ENCODE assay signal across 8 cellular contexts in the genomic region with DNA sequence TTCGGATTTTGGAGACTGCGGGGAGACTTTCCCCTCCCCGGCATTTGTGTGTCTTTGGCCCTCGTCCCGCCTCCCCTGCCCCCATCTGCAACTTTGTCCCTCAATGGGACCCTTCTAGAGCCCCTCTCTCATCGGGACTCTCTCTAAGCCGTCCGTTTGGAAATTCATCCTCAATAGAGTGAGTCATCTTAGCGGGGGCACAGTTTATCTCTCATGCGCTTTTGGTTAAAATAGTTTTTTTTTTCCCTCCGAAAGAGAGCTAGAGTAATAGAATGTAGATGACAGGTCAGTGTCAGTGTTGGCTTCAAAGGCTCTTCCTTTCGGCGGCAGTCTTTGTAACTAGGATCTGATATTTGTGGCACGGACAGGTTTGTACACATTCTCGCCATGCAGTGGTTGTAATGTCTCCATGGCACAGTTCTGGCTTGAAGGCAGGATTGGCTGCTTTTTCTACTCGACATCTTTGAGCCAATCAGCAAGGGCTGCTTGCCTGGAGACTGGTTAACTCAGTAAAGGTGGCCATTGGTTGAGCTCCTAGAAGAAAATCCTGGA. TPM values are rescaled to one million over a fixed set of nuclear protein-coding genes. Genes with fewer than 3 reads are reported as not detected.
DNase-seq lines count a peak whose midpoint lies in the region; ATAC-seq and TF ChIP-seq lines count a peak whose summit lies in the region.

No MANE protein-coding gene starts in this region.

- H2BK120ac ChIP-seq in trophoblast cell (ENCODE audit: insufficient read depth, low read length, poor library complexity) = peak overlapping the region; percentile 99

- H4K12ac ChIP-seq in trophoblast cell (ENCODE audit: low read depth, low read length) = peak overlapping the region; percentile 96

- intact Hi-C loops in cardiac septum (cut with DNase I) = loop anchor here (1.0 to 5.0 kb wide), 6 partner anchors 81 to 600 kb away; partner anchors contain the start of genes LIAS, PDS5A, RPL9 and SMIM14

- no peak overlapping the region for H3K23ac ChIP-seq in trophoblast cell (ENCODE audit: low read length)

- no peaks in the 10 kb centered on the region for H3K9me3 ChIP-seq in SU-DHL-6 (ENCODE audit: insufficient read depth, low read length)
- H3K9me3 ChIP-seq in trophoblast cell (ENCODE audit: insufficient read depth, low read depth, low read length) = no peaks in the 10 kb centered on the region

- peak overlapping the region; percentile 99 for H3K18ac ChIP-seq in trophoblast cell (ENCODE audit: low read length)

- peak; percentile 66 for ATAC-seq in HG02642 (IDR thresholded peaks at IDR 0.05; ENCODE audit: poor library complexity, unreplicated experiment)

- H3K27me3 ChIP-seq in SU-DHL-6 (ENCODE audit: low read length) (no peaks in the 10 kb centered on the region), trophoblast cell (ENCODE audit: insufficient read depth, low read length) (no peaks in the 10 kb centered on the region)

- no peaks in the 10 kb centered on the region for H3K9me2 ChIP-seq in SU-DHL-6 (replicated peaks; ENCODE audit: insufficient read depth, low read length)

- H3K4me2 ChIP-seq in SU-DHL-6 (ENCODE audit: low read depth, low read length, poor library complexity, severe bottlenecking) = peak overlapping the region; percentile 96
- H3K4me2 ChIP-seq in trophoblast cell (ENCODE audit: low read length) = peak overlapping the region; percentile 88

- H3K9ac ChIP-seq in SU-DHL-6 (ENCODE audit: low read length) (peak overlapping the region; percentile 81), trophoblast cell (ENCODE audit: low read length) (peak overlapping the region; percentile 96)

- H3K36me3 ChIP-seq in SU-DHL-6 (ENCODE audit: low read length) (no peaks in the 10 kb centered on the region), trophoblast cell (ENCODE audit: control insufficient read depth in 1 of 2, insufficient read depth in 2 of 2, low read length in 2 of 2) (peaks cover 4 to 9% of the 10 kb centered on the region in 2 experiments)

- H4K8ac ChIP-seq in trophoblast cell (ENCODE audit: low read depth, low read length) = peak overlapping the region; percentile 99

- H3K27ac ChIP-seq in SU-DHL-6 (ENCODE audit: low read depth, low read length) = peak overlapping the region; percentile 63
- H3K27ac ChIP-seq in adipose tissue (ENCODE audit: low read depth, low read length) = peak overlapping the region; percentile 99
- H3K27ac ChIP-seq in trophoblast cell (ENCODE audit: low read depth, low read length) = peak overlapping the region; percentile 99

- H2AK5ac ChIP-seq in trophoblast cell (ENCODE audit: low read length) = no peak overlapping the region

- H3K79me2 ChIP-seq in SU-DHL-6 (ENCODE audit: insufficient read depth, low read length) (0 out of 2 replicates have a peak, but pooled peaks cover 4% of the 10 kb centered on the region), trophoblast cell (ENCODE audit: control insufficient read depth, insufficient read depth, low read length, poor library complexity) (peaks cover 16% of the 10 kb centered on the region)

- H3F3A ChIP-seq in SU-DHL-6 (ENCODE audit: insufficient read depth) = peaks cover 16% of the 10 kb centered on the region

- peak overlapping the region; percentile 95 for H2BK5ac ChIP-seq in trophoblast cell (ENCODE audit: low read depth, low read length, poor library complexity)

- H2AFZ ChIP-seq in SU-DHL-6 (ENCODE audit: low read depth, low read length, severe bottlenecking) (peak overlapping the region; percentile 98), trophoblast cell (ENCODE audit: insufficient read depth, low read length, poor library complexity) (peak overlapping the region; percentile 95)

- peaks cover 21% of the 10 kb centered on the region for H3K79me1 ChIP-seq in trophoblast cell (ENCODE audit: low read length)

- H3K4me1 ChIP-seq in trophoblast cell (ENCODE audit: control insufficient read depth in 1 of 2, insufficient read depth in 2 of 2, low read length in 2 of 2) = peaks cover 0 to 4% of the 10 kb centered on the region in 2 experiments

- H4K91ac ChIP-seq in trophoblast cell (ENCODE audit: low read depth, low read length) = peak overlapping the region; percentile 100

- no peaks in the 10 kb centered on the region for H4K20me1 ChIP-seq in SU-DHL-6 (ENCODE audit: low read depth, low read length)

- no peak overlapping the region for H2BK12ac ChIP-seq in trophoblast cell (ENCODE audit: low read length)

- DNase-seq in NCI-H1105 (lab: John Stamatoyannopoulos, UW) (peak; percentile 80), cardiac septum (ENCODE audit: low spot score) (peak; percentile 79), trophoblast cell (peak; percentile 96 to 98), ureter (ENCODE audit: low spot score) (peak; percentile 84)

- H3K4ac ChIP-seq in trophoblast cell (ENCODE audit: low read depth, low read length) = peak overlapping the region; percentile 95

- TF ChIP-seq CTCF in GM12875 (IDR thresholded peaks at IDR 0.05; ENCODE audit: borderline replicate concordance, insufficient read depth, low read depth, low read length) = no peak
- no peak for TF ChIP-seq CTCF in SU-DHL-6 (IDR thresholded peaks at IDR 0.05; ENCODE audit: insufficient read depth, low read length, poor library complexity, severe bottlenecking)

- peak overlapping the region; percentile 100 for H3K14ac ChIP-seq in trophoblast cell (ENCODE audit: low read length)

- 0 to 1% (median 1%) methylated on average over 16 of the region's 16 CpGs for WGBS in adipose tissue, 3 donors
- no CpG with 5 or more reads among the region's 16 CpGs for WGBS in trophoblast cell (ENCODE audit: extremely low coverage, insufficient coverage, insufficient read length)

- peak overlapping the region; percentile 91 for H3K4me3 ChIP-seq in GM12875 (ENCODE audit: low read depth, low read length)
- H3K4me3 ChIP-seq in SU-DHL-6 (ENCODE audit: insufficient read depth, low read length, poor library complexity, severe bottlenecking) = peak overlapping the region; percentile 68
- H3K4me3 ChIP-seq in trophoblast cell (ENCODE audit: low read depth, low read length) = peak overlapping the region; percentile 95

RNA-seq across cellular contexts. Expression of gene N4BP2, which starts 1.0 kb away (rescaled TPM):
- polyA plus RNA-seq in adipose tissue = 1 to 10 TPM; 1.7 to 3.0 (median 1.9) TPM
- total RNA-seq in cardiac septum (5.2 TPM), ureter (14.0 TPM)
- 14.9 and 15.1 TPM in 2 replicates for polyA plus RNA-seq in trophoblast cell (2013)

Comparison
In these comparisons a context has a peak if more than half of its experiments do, and no peak if none do; other contexts are left out.
1. Peak in every context shown above with its lines: DNase-seq, ATAC-seq, H3K4me3 ChIP-seq and H3K27ac ChIP-seq.